In the genomic region with DNA sequence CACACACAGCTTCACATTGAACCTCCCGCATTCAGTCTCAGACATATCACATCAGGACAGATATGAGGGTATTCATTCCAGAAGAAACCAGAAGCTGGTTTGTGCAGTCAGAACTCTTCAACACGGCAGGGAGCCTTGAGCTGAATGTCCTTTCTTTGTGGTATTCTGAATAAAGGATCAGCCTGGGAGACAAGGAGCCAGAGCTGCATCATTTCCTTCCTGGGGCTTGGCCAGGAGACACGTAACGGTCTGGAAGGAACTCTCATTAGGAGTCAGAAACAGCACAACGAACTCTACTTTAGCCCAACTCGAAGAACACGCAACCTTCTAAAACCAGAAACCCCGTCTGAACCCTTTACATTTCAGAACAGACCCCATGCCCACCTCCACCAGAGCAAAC, we compare ENCODE assay signal across 13 cellular contexts. TPM values are rescaled to one million over a fixed set of nuclear protein-coding genes. Genes with fewer than 3 reads are reported as not detected.
DNase-seq lines count a peak whose midpoint lies in the region; ATAC-seq and TF ChIP-seq lines count a peak whose summit lies in the region.
"Had no signal": no experiment of that assay in that cellular context is flagged by ENCODE, and none has a peak within 500 bp of the region (broad histone marks: within the 10 kb centered on the region; RNA-seq: fewer than 3 reads in every experiment).

No MANE protein-coding gene starts in this region.

- peaks cover 19% of the 10 kb centered on the region for H3K4me1 Mint-ChIP-seq in HFFc6 (ENCODE audit: low read depth)
- H3K4me1 Mint-ChIP-seq: CD4-positive, alpha-beta memory T cell; central memory CD8-positive, alpha-beta T cell; stimulated activated memory B cell treated with anti-CD40 and anti-IgM and Interleukin-4, amounts not matched to agents 10 μg/mL and 1 μg/mL and 100 μg/mL, for 72 hours had no signal

- peak overlapping the region; percentile 90 for H3K27ac ChIP-seq in right cardiac atrium (ENCODE audit: low read length)
- peak overlapping the region; percentile 43 for H3K27ac ChIP-seq in skeletal muscle tissue (ENCODE audit: low read depth, low read length)

- no peaks in the 10 kb centered on the region for H3K36me3 Mint-ChIP-seq in HFFc6 (ENCODE audit: low read depth)
- H3K36me3 Mint-ChIP-seq: CD4-positive, alpha-beta memory T cell; stimulated activated memory B cell treated with anti-CD40 and anti-IgM and Interleukin-4, amounts not matched to agents 10 μg/mL and 1 μg/mL and 100 μg/mL, for 72 hours had no signal

- no peaks in the 10 kb centered on the region for H3K9me3 ChIP-seq in right cardiac atrium (ENCODE audit: control insufficient read depth, low read length)
- H3K9me3 ChIP-seq in skeletal muscle tissue (ENCODE audit: control insufficient read depth in 3 of 3, low read length in 3 of 3) = no peaks in the 10 kb centered on the region

- peaks cover 5% of the 10 kb centered on the region; the same call in 1 of the 2 replicates for H3K27me3 Mint-ChIP-seq in HFFc6 (ENCODE audit: insufficient read depth)
- H3K27me3 Mint-ChIP-seq: stimulated activated memory B cell treated with anti-CD40 and anti-IgM and Interleukin-4, amounts not matched to agents 10 μg/mL and 1 μg/mL and 100 μg/mL, for 72 hours had no signal

- peaks cover 0 to 2% (median 0%) of the 10 kb centered on the region in 3 donors for H3K36me3 ChIP-seq in skeletal muscle tissue (ENCODE audit: control insufficient read depth in 3 of 3, insufficient read depth in 3 of 3, low read length in 3 of 3)

- H3K27ac Mint-ChIP-seq in HFFc6 = peak overlapping the region; percentile 53
- H3K27ac Mint-ChIP-seq: CD4-positive, alpha-beta memory T cell; stimulated activated memory B cell treated with anti-CD40 and anti-IgM and Interleukin-4, amounts not matched to agents 10 μg/mL and 1 μg/mL and 100 μg/mL, for 72 hours had no signal

- H3K4me1 ChIP-seq in right cardiac atrium (ENCODE audit: control insufficient read depth, insufficient read depth, low read length) = peaks cover 8% of the 10 kb centered on the region
- H3K4me1 ChIP-seq in skeletal muscle tissue (ENCODE audit: control insufficient read depth in 3 of 3, insufficient read depth in 3 of 3, low read length in 3 of 3) = peaks cover 0 to 11% (median 4%) of the 10 kb centered on the region in 3 donors

- no peaks in the 10 kb centered on the region for H3K9me3 Mint-ChIP-seq in HFFc6
- H3K9me3 Mint-ChIP-seq: central memory CD8-positive, alpha-beta T cell; stimulated activated memory B cell treated with anti-CD40 and anti-IgM and Interleukin-4, amounts not matched to agents 10 μg/mL and 1 μg/mL and 100 μg/mL, for 72 hours had no signal

- H3K4me3 Mint-ChIP-seq in HFFc6 = peak overlapping the region; percentile 71
- H3K4me3 Mint-ChIP-seq: CD4-positive, alpha-beta memory T cell; central memory CD8-positive, alpha-beta T cell; stimulated activated memory B cell treated with anti-CD40 and anti-IgM and Interleukin-4, amounts not matched to agents 10 μg/mL and 1 μg/mL and 100 μg/mL, for 72 hours had no signal

- no peaks in the 10 kb centered on the region for H3K27me3 ChIP-seq in right cardiac atrium (ENCODE audit: control insufficient read depth, insufficient read depth)
- H3K27me3 ChIP-seq in skeletal muscle tissue (ENCODE audit: control insufficient read depth in 3 of 3, insufficient read depth in 3 of 3, low read length in 3 of 3) = no peaks in the 10 kb centered on the region

- ATAC-seq in right cardiac atrium = peak; percentile 83 to 95
- ATAC-seq: stimulated activated memory B cell treated with anti-CD40 and anti-IgM and Interleukin-4, amounts not matched to agents 10 μg/mL and 1 μg/mL and 100 μg/mL, for 72 hours had no signal

- H3K4me3 ChIP-seq in cardiac fibroblast (replicated peaks in 1 of 2; ENCODE audit: low read depth in 2 of 2, low read length in 2 of 2) (no peak overlapping the region), right cardiac atrium (ENCODE audit: low read length) (no peak overlapping the region), skeletal muscle tissue (ENCODE audit: low read length in 3 of 3) (no peak overlapping the region)

- TF ChIP-seq CTCF in HFFc6 (IDR thresholded peaks at IDR 0.05) (no peak), cardiac fibroblast (IDR thresholded peaks at IDR 0.05; ENCODE audit: low read depth, low read length) (no peak)

- no peak overlapping the region for H3K9ac ChIP-seq in skeletal muscle tissue (ENCODE audit: low read depth in 1 of 3, low read length in 3 of 3)

- intact Hi-C loops in right cardiac atrium (cut with DNase I) = no loop called here

- WGBS in right cardiac atrium = 32% methylated on average over 8 of the region's 8 CpGs

- peak; percentile 38 for DNase-seq in HFFc6
- DNase-seq in cardiac fibroblast (ENCODE audit: low read depth in 2 of 2) = peak; percentile 91 to 94
- peak; percentile 78 to 91 (median 80) for DNase-seq in right cardiac atrium
- DNase-seq in cerebellar cortex (ENCODE audit: low spot score) = no peak
- no peak for DNase-seq in epidermal melanocyte (ENCODE audit: insufficient read length, low spot score)
- no peak for DNase-seq in amniotic stem cell (lab: John Stamatoyannopoulos, UW)
- no peak for DNase-seq in retina
- DNase-seq: CD4-positive, alpha-beta memory T cell; NCI-H1417; T-helper 2 cell had no signal

RNA-seq across cellular contexts. Expression of gene KDR, which starts 46.4 kb away (rescaled TPM):
- not detected for total RNA-seq in HFFc6 (2021; fragmentation: NEBNext Ultra II Directional; extraction: Animal tissue kit (Norgen Biotek cat#: 25700))
- total RNA-seq in right cardiac atrium = 10 to 100 TPM; 13.6 to 20.9 (median 17.2) TPM
- polyA plus RNA-seq in right cardiac atrium = 10.5 TPM
- total RNA-seq in skeletal muscle tissue = 49.1 TPM
- total RNA-seq: CD4-positive, alpha-beta memory T cell had no signal
- polyA plus RNA-seq: CD4-positive, alpha-beta memory T cell had no signal

Comparison
In these comparisons a context has a peak if more than half of its experiments do, and no peak if none do; other contexts are left out.
1. DNase-seq: peak in HFFc6 (single experiment), cardiac fibroblast (2 of 2) and right cardiac atrium (3 of 3); none in cerebellar cortex (single experiment), epidermal melanocyte (single experiment), amniotic stem cell (single experiment) and retina (single experiment).
2. RNA of gene KDR, which starts 46.4 kb away (total RNA-seq): 49.1 TPM in skeletal muscle tissue (single experiment) and 13.6 to 20.9 TPM in right cardiac atrium; not detected in HFFc6; every median in the first group is over 10 times any median in the second.